1 cellular context compared by ENCODE assay signal in genomic region chr3:12049675-12050074, GRCh38.
TF ChIP-seq lines count a peak whose summit lies in the region.

No MANE protein-coding gene starts in this region.

TF ChIP-seq in endothelial cell of umbilical vein, 7 proteins besides CTCF, POLR2A, EP300 and RAD21:
- no peak for TF ChIP-seq JUN (IDR thresholded peaks at IDR 0.05; ENCODE audit: borderline replicate concordance, insufficient read depth, insufficient read length, low read depth)
- no peak for TF ChIP-seq POLR2AphosphoS5 (IDR thresholded peaks at IDR 0.05; ENCODE audit: insufficient read depth, low read depth, low read length)
- no peak for TF ChIP-seq MYC (IDR thresholded peaks at IDR 0.05; ENCODE audit: low read depth, low read length)
- no peak for TF ChIP-seq GATA2 (IDR thresholded peaks at IDR 0.05; ENCODE audit: insufficient read depth, insufficient read length, low read depth, low read length)
- TF ChIP-seq MAX (IDR thresholded peaks at IDR 0.05; ENCODE audit: insufficient read depth, insufficient read length): no peak
- no peak for TF ChIP-seq EZH2 (IDR thresholded peaks at IDR 0.05; ENCODE audit: borderline replicate concordance, low read depth, low read length, severe bottlenecking)
- TF ChIP-seq FOS (IDR thresholded peaks at IDR 0.05; ENCODE audit: borderline replicate concordance, insufficient read depth, low read length): no peak
